ENCODE assay signal across 10 cellular contexts in genomic region chr5:76952795-76953536, GRCh38. TPM values are rescaled to one million over a fixed set of nuclear protein-coding genes. Genes with fewer than 3 reads are reported as not detected.
DNase-seq lines count a peak whose midpoint lies in the region; ATAC-seq and TF ChIP-seq lines count a peak whose summit lies in the region.
"Had no signal": no experiment of that assay in that cellular context is flagged by ENCODE, and none has a peak within 500 bp of the region (broad histone marks: within the 10 kb centered on the region; RNA-seq: fewer than 3 reads in every experiment).

A gene with protein sequence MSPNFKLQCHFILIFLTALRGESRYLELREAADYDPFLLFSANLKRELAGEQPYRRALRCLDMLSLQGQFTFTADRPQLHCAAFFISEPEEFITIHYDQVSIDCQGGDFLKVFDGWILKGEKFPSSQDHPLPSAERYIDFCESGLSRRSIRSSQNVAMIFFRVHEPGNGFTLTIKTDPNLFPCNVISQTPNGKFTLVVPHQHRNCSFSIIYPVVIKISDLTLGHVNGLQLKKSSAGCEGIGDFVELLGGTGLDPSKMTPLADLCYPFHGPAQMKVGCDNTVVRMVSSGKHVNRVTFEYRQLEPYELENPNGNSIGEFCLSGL (plus strand): TSS chr5:76953045. CDS start chr5:76953135, 90 bp downstream.

- TF ChIP-seq CTCF in AG04450 (IDR thresholded peaks at IDR 0.05; ENCODE audit: low read depth, low read length) (no peak), OCI-LY7 (conservative IDR thresholded peaks at IDR 0.05; ENCODE audit: low read length) (no peak), foreskin fibroblast (IDR thresholded peaks at IDR 0.05; ENCODE audit: low read depth, low read length) (no peak), osteocyte (IDR thresholded peaks at IDR 0.05) (no peak)

- H3K79me2 ChIP-seq in OCI-LY7 (ENCODE audit: insufficient read depth, low read depth, low read length), result peaks cover 7% of the 10 kb centered on the region; the same call in 1 of the 2 replicates

- H3K4me3 Mint-ChIP-seq in osteocyte (ENCODE audit: unreplicated experiment), result peak within 1 kb of the TSS; percentile 76

- CTCF ChIA-PET in AG04450 (lab: Charles Lee) (no interaction called here), OCI-LY7 (lab: Charles Lee; ENCODE audit: unreplicated experiment) (no interaction called here)

- H3K9me3 ChIP-seq in AG04450 (ENCODE audit: control insufficient read depth, insufficient read depth, low read length) (peaks cover 3% of the 10 kb centered on the region; the same call in 1 of the 2 replicates), OCI-LY7 (ENCODE audit: low read length) (no peaks in the 10 kb centered on the region)

- H3K36me3 Mint-ChIP-seq in osteocyte (ENCODE audit: unreplicated experiment), result peaks cover 2% of the 10 kb centered on the region
- H3K36me3 Mint-ChIP-seq: CD8-positive, alpha-beta T cell had no signal

- intact Hi-C loops in OCI-LY7 (cut with micrococcal nuclease; ENCODE audit: unreplicated experiment), result no loop called here

- H3K36me3 ChIP-seq in OCI-LY7 (ENCODE audit: insufficient read depth, low read length), result peaks cover 75% of the 10 kb centered on the region

- H3K27me3 Mint-ChIP-seq in osteocyte (ENCODE audit: unreplicated experiment), result peaks cover 7% of the 10 kb centered on the region

- no peaks in the 10 kb centered on the region for H3K9me3 Mint-ChIP-seq in osteocyte (ENCODE audit: unreplicated experiment)
- H3K9me3 Mint-ChIP-seq: CD8-positive, alpha-beta T cell had no signal

- no peaks in the 10 kb centered on the region for H3K9me2 ChIP-seq in OCI-LY7 (ENCODE audit: insufficient read depth, low read length)

- H3K4me2 ChIP-seq in OCI-LY7 (ENCODE audit: low read length), result no peak within 1 kb of the TSS

- H3K27me3 ChIP-seq in AG04450 (ENCODE audit: control insufficient read depth, insufficient read depth, low read length), result peaks cover 40% of the 10 kb centered on the region

- peak within 1 kb of the TSS; percentile 37 for H3K4me3 ChIP-seq in AG04450 (ENCODE audit: low read depth, low read length)
- H3K4me3 ChIP-seq in OCI-LY7 (ENCODE audit: low read depth, low read length, poor library complexity, severe bottlenecking), result no peak within 1 kb of the TSS
- H3K4me3 ChIP-seq in foreskin fibroblast (ENCODE audit: low read depth in 1 of 2, low read length in 2 of 2), result peak within 1 kb of the TSS; percentile 35 to 45

- H3K27ac ChIP-seq in AG04450 (ENCODE audit: low read depth, low read length), result no peak within 1 kb of the TSS
- no peak within 1 kb of the TSS for H3K27ac ChIP-seq in OCI-LY7 (ENCODE audit: low read depth, low read length, poor library complexity, severe bottlenecking)

- POLR2A ChIA-PET in AG04450 (lab: Yijun Ruan, JAX), result no interaction called here
- POLR2A ChIA-PET in OCI-LY7 (lab: Charles Lee), result interaction anchor here (1.1 kb wide), 1 partner anchor 25 kb away, joined by 3 read pairs; no protein-coding TSS in a partner anchor

- no peak within 1 kb of the TSS for H3K27ac Mint-ChIP-seq in osteocyte (ENCODE audit: unreplicated experiment)
- H3K27ac Mint-ChIP-seq: CD8-positive, alpha-beta T cell had no signal

- H2AFZ ChIP-seq in OCI-LY7 (ENCODE audit: low read length), result no peak within 1 kb of the TSS

- H3K4me1 Mint-ChIP-seq in osteocyte (ENCODE audit: unreplicated experiment), result peaks cover 22% of the 10 kb centered on the region

- DNase-seq in AG04450 (ENCODE audit: low read depth, low spot score) (no peak), OCI-LY7 (ENCODE audit: low spot score) (no peak), foreskin fibroblast (no peak), osteocyte (ENCODE audit: extremely low spot score, unreplicated experiment) (no peak), NCI-H2107 treated with DMSO at 0.1 percent for 48 hours (lab: John Stamatoyannopoulos, UW; ENCODE audit: unreplicated experiment) (no peak), DMS79 treated with DMSO at 0.1 percent for 48 hours (lab: John Stamatoyannopoulos, UW) (no peak), GOT3 (lab: John Stamatoyannopoulos, UW) (no peak)
- DNase-seq: CD8-positive, alpha-beta T cell had no signal

- H3K4me1 ChIP-seq in OCI-LY7 (ENCODE audit: insufficient read depth, low read length, poor library complexity, severe bottlenecking), result no peaks in the 10 kb centered on the region

- no TSS peak for BruUV-seq in OCI-LY7 (replicated peaks; lab: Mats Ljungman, UMichigan)

- ATAC-seq in GM19397 (IDR thresholded peaks at IDR 0.05; ENCODE audit: unreplicated experiment), result no peak
- ATAC-seq: CD8-positive, alpha-beta T cell had no signal

- H4K20me1 ChIP-seq in OCI-LY7 (ENCODE audit: insufficient read depth, low read length), result no peaks in the 10 kb centered on the region

RNA-seq across cellular contexts. Expression of the gene that starts here (rescaled TPM):
- 0.33 and 0.61 TPM in 2 replicates for polyA plus RNA-seq in AG04450 (2011; rRNA removed)
- polyA minus RNA-seq in AG04450 (2011; rRNA and poly(A)+ RNA removed), result not detected in 2 replicates
- total RNA-seq in OCI-LY7 (2014; rRNA removed; shearing (Covaris generic)), result 38.5 and 40.3 TPM in 2 replicates
- total RNA-seq in OCI-LY7 (2022) (41.6 and 46.9 TPM in 2 replicates), osteocyte (7.1 and 9.6 TPM in 2 replicates)
- total RNA-seq: CD8-positive, alpha-beta T cell; SK-MEL-5 had no signal
